In the genomic region with DNA sequence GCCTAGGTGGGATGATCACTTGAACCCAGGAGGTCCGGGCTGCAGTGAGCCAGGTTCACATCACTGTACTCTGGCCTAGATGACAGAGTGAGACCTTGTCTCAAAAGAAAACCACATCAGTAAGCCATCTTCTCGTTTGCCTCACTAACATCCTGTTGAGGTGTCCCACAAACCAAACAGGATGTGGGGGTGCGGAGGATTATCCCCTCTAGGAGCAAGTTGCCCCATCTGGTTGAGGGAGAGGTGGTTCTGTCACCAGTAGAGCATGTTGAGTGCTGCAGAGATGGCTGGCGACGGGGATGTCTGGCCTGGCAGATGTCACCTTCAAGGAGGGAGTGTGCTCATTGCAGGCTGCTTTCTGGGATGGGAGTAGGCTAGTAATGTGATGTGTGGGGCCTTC, we compare ENCODE assay signal across 9 cellular contexts.
DNase-seq lines count a peak whose midpoint lies in the region; ATAC-seq, FAIRE-seq and TF ChIP-seq lines count a peak whose summit lies in the region.
"Had no signal": no experiment of that assay in that cellular context is flagged by ENCODE, and none has a peak within 500 bp of the region (broad histone marks: within the 10 kb centered on the region; RNA-seq: fewer than 3 reads in every experiment).

No MANE protein-coding gene starts in this region.

- H3K4me1 Mint-ChIP-seq in activated T-helper 17 cell treated with anti-CD3 and anti-CD28 coated beads, Interleukin-2, amount 50 U/mL, for 72 hours = peaks cover 11% of the 10 kb centered on the region
- peaks cover 25% of the 10 kb centered on the region for H3K4me1 Mint-ChIP-seq in osteocyte (ENCODE audit: unreplicated experiment)

- TF ChIP-seq POLR2A in GM12891 (IDR thresholded peaks at IDR 0.05; ENCODE audit: low read depth, low read length) (no peak), gastrocnemius medialis (IDR thresholded peaks at IDR 0.05) (no peak)

- intact Hi-C loops in gastrocnemius medialis (cut with DNase I; ENCODE audit: low total_unique reads) = loop anchor here (10.0 kb wide), 1 partner anchor 61 kb away; no protein-coding TSS in a partner anchor

- no peak overlapping the region for H3K27ac ChIP-seq in gastrocnemius medialis
- H3K27ac ChIP-seq: skin epidermis had no signal

- no peaks in the 10 kb centered on the region for H3K9me3 ChIP-seq in gastrocnemius medialis

- H3K4me3 Mint-ChIP-seq in activated T-helper 17 cell treated with anti-CD3 and anti-CD28 coated beads, Interleukin-2, amount 50 U/mL, for 72 hours = peak overlapping the region; percentile 38
- H3K4me3 Mint-ChIP-seq in osteocyte (ENCODE audit: unreplicated experiment) = no peak overlapping the region

- DNase-seq in GM12891 (ENCODE audit: insufficient read length, low spot score) (peak; percentile 17), NOMO-1 treated with dmso at 0.1 percent for 144 hours (lab: John Stamatoyannopoulos, UW; ENCODE audit: unreplicated experiment) (peak; percentile 44), left lobe of liver (ENCODE audit: low spot score) (no peak), osteocyte (ENCODE audit: extremely low spot score, unreplicated experiment) (no peak), gastrocnemius medialis (no peak)
- peak; percentile 87 for DNase-seq in stimulated activated CD4-positive, alpha-beta T cell treated with anti-CD3 and anti-CD28 coated beads, Interleukin-1b, Interleukin-23, amount 100 ng/mL, for 48 hours

- FAIRE-seq in GM12891 (lab: Jason Lieb, UNC) = peak; percentile 96

- ATAC-seq in activated T-helper 17 cell treated with anti-CD3 and anti-CD28 coated beads, Interleukin-2, amount 50 U/mL, for 72 hours (replicated peaks) = peak; percentile 95
- ATAC-seq in left lobe of liver (no peak), HG02759 (IDR thresholded peaks at IDR 0.05; ENCODE audit: unreplicated experiment) (no peak), gastrocnemius medialis (no peak)

- H3K27me3 Mint-ChIP-seq in activated T-helper 17 cell treated with anti-CD3 and anti-CD28 coated beads, Interleukin-2, amount 50 U/mL, for 72 hours = peaks cover 70% of the 10 kb centered on the region
- H3K27me3 Mint-ChIP-seq in osteocyte (ENCODE audit: unreplicated experiment) = no peaks in the 10 kb centered on the region

- H3K27me3 ChIP-seq in gastrocnemius medialis = no peaks in the 10 kb centered on the region

- H3K27ac Mint-ChIP-seq in activated T-helper 17 cell treated with anti-CD3 and anti-CD28 coated beads, Interleukin-2, amount 50 U/mL, for 72 hours = peak overlapping the region; percentile 39
- no peak overlapping the region for H3K27ac Mint-ChIP-seq in osteocyte (ENCODE audit: unreplicated experiment)

- H3K36me3 Mint-ChIP-seq in activated T-helper 17 cell treated with anti-CD3 and anti-CD28 coated beads, Interleukin-2, amount 50 U/mL, for 72 hours (ENCODE audit: low read depth) = peaks cover 6% of the 10 kb centered on the region
- peaks cover 3% of the 10 kb centered on the region for H3K36me3 Mint-ChIP-seq in osteocyte (ENCODE audit: unreplicated experiment)

- H3K9me3 Mint-ChIP-seq in activated T-helper 17 cell treated with anti-CD3 and anti-CD28 coated beads, Interleukin-2, amount 50 U/mL, for 72 hours = no peaks in the 10 kb centered on the region
- H3K9me3 Mint-ChIP-seq in osteocyte (ENCODE audit: unreplicated experiment) = no peaks in the 10 kb centered on the region

- H3K4me1 ChIP-seq in gastrocnemius medialis = peaks cover 56 to 72% of the 10 kb centered on the region in 2 donors

- no peak overlapping the region for H3K4me3 ChIP-seq in gastrocnemius medialis
- H3K4me3 ChIP-seq: skin epidermis had no signal

- in situ Hi-C loops in gastrocnemius medialis (cut with MboI; ENCODE audit: low sequenced_read_pairs in 4 of 4) = no loop called here

- TF ChIP-seq CTCF in osteocyte (IDR thresholded peaks at IDR 0.05) = no peak
- no peak for TF ChIP-seq CTCF in gastrocnemius medialis (IDR thresholded peaks at IDR 0.05 in 4 of 5, conservative IDR thresholded peaks at IDR 0.05 in 1 of 5)

- no peaks in the 10 kb centered on the region for H3K36me3 ChIP-seq in gastrocnemius medialis

TF ChIP-seq in GM12891, 5 proteins besides CTCF, POLR2A, EP300 and RAD21:
- TF ChIP-seq POU2F2 (IDR thresholded peaks at IDR 0.05; ENCODE audit: low read depth, low read length) = peak; percentile 59; the same call in 1 of the 2 replicates
- TF ChIP-seq TAF1 (IDR thresholded peaks at IDR 0.05; ENCODE audit: low read depth, low read length) = no peak

Comparison
In these comparisons a context has a peak if more than half of its experiments do, and no peak if none do; other contexts are left out.
1. DNase-seq: peak in GM12891 (single experiment), NOMO-1 treated with dmso at 0.1 percent for 144 hours (single experiment) and stimulated activated CD4-positive, alpha-beta T cell treated with anti-CD3 and anti-CD28 coated beads, Interleukin-1b, Interleukin-23, amount 100 ng/mL, for 48 hours (single experiment); none in left lobe of liver (single experiment), osteocyte (single experiment) and gastrocnemius medialis (0 of 2).